ENCODE assay signal across 19 cellular contexts in genomic region chr20:1648101-1648500, GRCh38. TPM values are rescaled to one million over a fixed set of nuclear protein-coding genes. Genes with fewer than 3 reads are reported as not detected.
"Had no signal": no experiment of that assay in that cellular context is flagged by ENCODE, and none has a peak within 500 bp of the region (broad histone marks: within the 10 kb centered on the region; RNA-seq: fewer than 3 reads in every experiment).

No MANE protein-coding gene starts in this region.

- H3K36me3 ChIP-seq: ascending aorta, esophagus muscularis mucosa, lower lobe of right lung, tibial artery, vagina had no signal

- H3K36me3 Mint-ChIP-seq: immature natural killer cell, mesothelial cell of epicardium had no signal

- H3K27ac Mint-ChIP-seq: immature natural killer cell, mesothelial cell of epicardium had no signal

- H3K27ac ChIP-seq: ascending aorta, esophagus muscularis mucosa, lower lobe of right lung, tibial artery, vagina had no signal

- H3K4me3 Mint-ChIP-seq: immature natural killer cell, mesothelial cell of epicardium had no signal

- H3K27me3 ChIP-seq: ascending aorta, tibial artery, vagina had no signal

- ATAC-seq: left cardiac atrium, lower lobe of right lung, SK-N-SH treated with all-trans-retinoic acid at 6 μM for 48 hours had no signal

- DNase-seq: activated CD4-positive, CD25-positive, alpha-beta regulatory T cell treated with anti-CD3 and anti-CD28 coated beads, Interleukin-2, amount 50 U/mL, for 72 hours; activated naive CD4-positive, alpha-beta T cell; immature natural killer cell; left cardiac atrium; lower lobe of right lung; retina; stimulated activated CD4-positive, alpha-beta T cell treated with anti-CD3 and anti-CD28 coated beads, Interleukin-15, amount 100 ng/mL, for 24 hours; stimulated activated CD4-positive, alpha-beta T cell treated with anti-CD3 and anti-CD28 coated beads, Interleukin-4, amount 100 ng/mL, for 4 hours; T-helper 2 cell; tibial artery had no signal

- FAIRE-seq: endometrium, TTC549 had no signal

- H3K9me3 ChIP-seq: ascending aorta, esophagus muscularis mucosa, lower lobe of right lung, tibial artery, vagina had no signal

- H3K4me1 Mint-ChIP-seq: mesothelial cell of epicardium had no signal

- H3K9me3 Mint-ChIP-seq: mesothelial cell of epicardium had no signal

- H3K4me1 ChIP-seq: ascending aorta, esophagus muscularis mucosa, lower lobe of right lung, tibial artery, vagina had no signal

- H3K4me3 ChIP-seq: ascending aorta, esophagus muscularis mucosa, lower lobe of right lung, tibial artery, vagina had no signal

RNA-seq across cellular contexts. Expression of gene SIRPG, which starts 9.5 kb away (rescaled TPM):
- total RNA-seq: ascending aorta, bronchial epithelial cell, esophagus muscularis mucosa, fibroblast of villous mesenchyme, mesothelial cell of epicardium, vagina had no signal

RNA-seq across cellular contexts. Expression of gene SIRPB1, which starts 28.3 kb away (rescaled TPM):
- total RNA-seq: bronchial epithelial cell, fibroblast of villous mesenchyme had no signal
